Comparison of ENCODE assay signal across 10 cellular contexts in the genomic region with DNA sequence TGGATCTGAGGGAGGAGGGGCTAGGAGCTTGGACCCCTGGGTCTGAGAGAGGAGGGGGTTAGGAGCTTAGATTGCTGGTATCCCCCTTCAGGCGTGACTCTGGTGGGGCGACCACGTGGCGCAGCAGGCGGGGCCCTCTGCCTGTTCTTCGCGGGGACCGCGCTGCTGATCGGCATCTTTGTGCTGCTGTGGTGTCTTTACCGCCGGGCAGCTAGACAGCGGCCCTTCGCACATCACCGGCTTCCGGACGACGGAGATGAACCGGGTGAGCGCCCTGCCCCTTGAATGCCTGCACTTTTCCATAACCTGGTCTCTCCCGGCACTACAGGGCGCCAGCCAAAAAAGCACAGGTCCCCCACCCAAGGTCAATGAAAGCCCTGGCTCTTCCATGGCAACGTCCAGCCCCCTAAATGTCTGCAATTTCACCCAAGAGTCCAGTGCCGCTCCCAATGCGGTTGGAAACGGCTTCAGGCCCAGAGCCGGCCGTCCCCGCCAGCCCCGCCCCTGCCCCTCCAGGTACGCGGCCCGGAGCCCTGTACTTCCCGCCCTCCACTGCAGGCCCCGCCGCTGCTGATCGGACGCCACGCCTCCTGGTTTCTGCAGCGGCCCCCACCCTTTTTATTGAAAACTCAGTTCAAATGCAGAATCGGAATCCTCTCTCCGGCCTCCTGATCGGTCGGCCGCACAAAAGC. TPM values are rescaled to one million over a fixed set of nuclear protein-coding genes. Genes with fewer than 3 reads are reported as not detected.
DNase-seq lines count a peak whose midpoint lies in the region; FAIRE-seq and TF ChIP-seq lines count a peak whose summit lies in the region.
"Had no signal": no experiment of that assay in that cellular context is flagged by ENCODE, and none has a peak within 500 bp of the region (broad histone marks: within the 10 kb centered on the region; RNA-seq: fewer than 3 reads in every experiment).

No MANE protein-coding gene starts in this region.

- peak; percentile 45 for DNase-seq in activated CD4-positive, alpha-beta T cell treated with anti-CD3 and anti-CD28 coated beads for 48 hours
- DNase-seq in activated CD4-positive, alpha-beta T cell treated with anti-CD3 and anti-CD28 coated beads for 1 hour: no peak
- DNase-seq in NCI-H748 (lab: John Stamatoyannopoulos, UW; ENCODE audit: unreplicated experiment) (peak; percentile 68), endothelial cell of umbilical vein (ENCODE audit: low read depth, low spot score) (no peak), NK-92 (lab: John Stamatoyannopoulos, UW; ENCODE audit: unreplicated experiment) (no peak), small intestine (no peak), retina (no peak)
- DNase-seq: sigmoid colon had no signal

- H3K4me1 ChIP-seq in endothelial cell of umbilical vein (ENCODE audit: control insufficient read depth, extremely low read depth, insufficient read depth, low read length) (no peaks in the 10 kb centered on the region), skeletal muscle satellite cell (ENCODE audit: control insufficient read depth, insufficient read depth, low read length) (no peaks in the 10 kb centered on the region), small intestine (ENCODE audit: control insufficient read depth in 2 of 2, insufficient read depth in 1 of 2, low read depth in 1 of 2, low read length in 1 of 2) (peaks cover 0 to 1% of the 10 kb centered on the region in 2 donors)

- H4K20me1 ChIP-seq in endothelial cell of umbilical vein (replicated peaks; ENCODE audit: control insufficient read depth, extremely low read depth, insufficient read depth, low read length): no peaks in the 10 kb centered on the region

- no peaks in the 10 kb centered on the region for H3K9me1 ChIP-seq in endothelial cell of umbilical vein (replicated peaks; ENCODE audit: control insufficient read depth, extremely low read depth, insufficient read depth, low read length)

- H3K79me2 ChIP-seq in endothelial cell of umbilical vein (ENCODE audit: control insufficient read depth, insufficient read depth, low read length): no peaks in the 10 kb centered on the region

- no peak for TF ChIP-seq POLR2A in endothelial cell of umbilical vein (IDR thresholded peaks at IDR 0.05; ENCODE audit: low read depth, low read length)

- H3K4me2 ChIP-seq in endothelial cell of umbilical vein (ENCODE audit: insufficient read depth, low read length): no peak overlapping the region
- peak overlapping the region; percentile 19 for H3K4me2 ChIP-seq in skeletal muscle satellite cell (ENCODE audit: low read length)

- no peaks in the 10 kb centered on the region for H3K9me3 ChIP-seq in endothelial cell of umbilical vein (replicated peaks; ENCODE audit: control insufficient read depth, insufficient read depth, low read length)
- no peaks in the 10 kb centered on the region for H3K9me3 ChIP-seq in skeletal muscle satellite cell (replicated peaks; ENCODE audit: low read length)
- no peaks in the 10 kb centered on the region for H3K9me3 ChIP-seq in small intestine (ENCODE audit: control insufficient read depth, low read depth)
- H3K9me3 ChIP-seq: sigmoid colon had no signal

- H3K4me3 ChIP-seq in endothelial cell of umbilical vein (replicated peaks in 1 of 3; ENCODE audit: insufficient read depth in 1 of 3, low read depth in 1 of 3, low read length in 3 of 3) (no peak overlapping the region), skeletal muscle satellite cell (ENCODE audit: low read length) (no peak overlapping the region), small intestine (ENCODE audit: low read depth in 1 of 2, low read length in 2 of 2) (no peak overlapping the region)
- H3K4me3 ChIP-seq: sigmoid colon had no signal

- H3K36me3 ChIP-seq in endothelial cell of umbilical vein (ENCODE audit: control insufficient read depth in 2 of 2, extremely low read depth in 1 of 2, insufficient read depth in 2 of 2, low read length in 2 of 2): no peaks in the 10 kb centered on the region
- H3K36me3 ChIP-seq in skeletal muscle satellite cell (ENCODE audit: insufficient read depth, low read length): no peaks in the 10 kb centered on the region
- H3K36me3 ChIP-seq in small intestine (ENCODE audit: control insufficient read depth in 2 of 2, insufficient read depth in 2 of 2, low read length in 2 of 2): no peaks in the 10 kb centered on the region
- H3K36me3 ChIP-seq: sigmoid colon had no signal

- intact Hi-C loops in endothelial cell of umbilical vein (cut with micrococcal nuclease): no loop called here

- no peak overlapping the region for H3K27ac ChIP-seq in endothelial cell of umbilical vein (ENCODE audit: insufficient read depth, low read depth, low read length)
- no peak overlapping the region for H3K27ac ChIP-seq in small intestine (ENCODE audit: low read depth in 1 of 2, low read length in 1 of 2)
- H3K27ac ChIP-seq: sigmoid colon had no signal

- POLR2A ChIA-PET in endothelial cell of umbilical vein (lab: Charles Lee): no interaction called here

- 2 to 3% (median 3%) methylated on average over 37 to 45 of the region's 45 CpGs for WGBS in small intestine, 3 donors

- no TSS peak for BruUV-seq in endothelial cell of umbilical vein (replicated peaks; lab: Mats Ljungman, UMichigan)

- TF ChIP-seq CTCF in endothelial cell of umbilical vein (IDR thresholded peaks at IDR 0.05; ENCODE audit: extremely low read depth in 1 of 2, insufficient read depth in 1 of 2, low read depth in 1 of 2, low read length in 2 of 2): no peak

- FAIRE-seq in endothelial cell of umbilical vein (lab: Jason Lieb, UNC) (no peak), small intestine (lab: Jason Lieb, UNC) (no peak)
- FAIRE-seq: D721Med had no signal

- no peak overlapping the region for H2AFZ ChIP-seq in endothelial cell of umbilical vein (ENCODE audit: low read depth, low read length)

- dilution Hi-C loops in endothelial cell of umbilical vein (cut with MboI; ENCODE audit: extremely low pct_ligation_motif_present, low sequenced_read_pairs): no loop called here

- no peak overlapping the region for H3K9ac ChIP-seq in endothelial cell of umbilical vein (replicated peaks; ENCODE audit: extremely low read depth, insufficient read depth, low read length)
- no peak overlapping the region for H3K9ac ChIP-seq in skeletal muscle satellite cell (ENCODE audit: low read depth, low read length)

- H3K27me3 ChIP-seq in endothelial cell of umbilical vein (ENCODE audit: control insufficient read depth in 2 of 2, insufficient read depth in 2 of 2, low read length in 2 of 2) (peaks cover 79 to 81% of the 10 kb centered on the region in 2 experiments), skeletal muscle satellite cell (ENCODE audit: control insufficient read depth, insufficient read depth, low read length) (peaks cover 94% of the 10 kb centered on the region), small intestine (ENCODE audit: control insufficient read depth in 2 of 2, insufficient read depth in 2 of 2, low read length in 2 of 2) (peaks cover 17 to 66% of the 10 kb centered on the region in 2 donors)

- CTCF ChIA-PET in endothelial cell of umbilical vein (lab: Charles Lee): interaction anchor here (1.2 kb wide), 1 partner anchor 12 kb away, joined by 3 read pairs; no protein-coding TSS in a partner anchor

RNA-seq across cellular contexts. Expression of a gene that starts 2.8 kb away (rescaled TPM):
- total RNA-seq in endothelial cell of umbilical vein: not detected in 2 replicates
- polyA plus RNA-seq in endothelial cell of umbilical vein (not detected in 2 replicates), small intestine (not detected)
- polyA plus RNA-seq in endothelial cell of umbilical vein (2011; cell fraction: cytosol; rRNA removed): not detected in 2 replicates
- polyA plus RNA-seq in endothelial cell of umbilical vein (2011; cell fraction: nucleus; rRNA removed): not detected in 2 replicates
- not detected in 2 replicates for polyA plus RNA-seq in endothelial cell of umbilical vein (2012)
- not detected in 2 replicates for polyA minus RNA-seq in endothelial cell of umbilical vein
- polyA minus RNA-seq in endothelial cell of umbilical vein (2011; cell fraction: cytosol; rRNA and poly(A)+ RNA removed): not detected
- not detected in 2 replicates for polyA minus RNA-seq in endothelial cell of umbilical vein (2011; cell fraction: nucleus; rRNA and poly(A)+ RNA removed)
- not detected in 2 replicates for total RNA-seq in skeletal muscle satellite cell (2012; rRNA removed)
- total RNA-seq: sigmoid colon had no signal
- polyA plus RNA-seq: sigmoid colon had no signal

RNA-seq across cellular contexts. Expression of a gene that starts 4.8 kb away (rescaled TPM):
- total RNA-seq in endothelial cell of umbilical vein: not detected in 2 replicates
- not detected in 2 replicates for polyA plus RNA-seq in endothelial cell of umbilical vein
- not detected in 2 replicates for polyA plus RNA-seq in endothelial cell of umbilical vein (2011; cell fraction: cytosol; rRNA removed)
- polyA plus RNA-seq in endothelial cell of umbilical vein (2011; cell fraction: nucleus; rRNA removed): not detected in 2 replicates
- polyA plus RNA-seq in endothelial cell of umbilical vein (2012): not detected in 2 replicates
- not detected in 2 replicates for polyA minus RNA-seq in endothelial cell of umbilical vein
- not detected for polyA minus RNA-seq in endothelial cell of umbilical vein (2011; cell fraction: cytosol; rRNA and poly(A)+ RNA removed)
- not detected in 2 replicates for polyA minus RNA-seq in endothelial cell of umbilical vein (2011; cell fraction: nucleus; rRNA and poly(A)+ RNA removed)
- total RNA-seq in skeletal muscle satellite cell (2012; rRNA removed): not detected in 2 replicates
- polyA plus RNA-seq in small intestine: not detected
- total RNA-seq: sigmoid colon had no signal
- polyA plus RNA-seq: sigmoid colon had no signal

RNA-seq across cellular contexts. Expression of a gene that starts 13.3 kb away (rescaled TPM):
- total RNA-seq in endothelial cell of umbilical vein: 0.13 and 0.25 TPM in 2 replicates
- polyA plus RNA-seq in endothelial cell of umbilical vein (0.06 and 0.07 TPM in 2 replicates), small intestine (1 to 10 TPM in 1 of 3 donors, under 1 TPM in 2; 0.22 to 1.1 (median 0.27) TPM)
- 0.04 TPM in 1 of 2 replicates, not detected in the other for polyA plus RNA-seq in endothelial cell of umbilical vein (2011; cell fraction: cytosol; rRNA removed)
- 0.20 and 0.25 TPM in 2 replicates for polyA plus RNA-seq in endothelial cell of umbilical vein (2011; cell fraction: nucleus; rRNA removed)
- 0.05 and 0.14 TPM in 2 replicates for polyA plus RNA-seq in endothelial cell of umbilical vein (2012)
- polyA minus RNA-seq in endothelial cell of umbilical vein: 0.08 and 0.22 TPM in 2 replicates
- not detected for polyA minus RNA-seq in endothelial cell of umbilical vein (2011; cell fraction: cytosol; rRNA and poly(A)+ RNA removed)
- polyA minus RNA-seq in endothelial cell of umbilical vein (2011; cell fraction: nucleus; rRNA and poly(A)+ RNA removed): not detected in 2 replicates
- 0.25 and 0.44 TPM in 2 replicates for total RNA-seq in skeletal muscle satellite cell (2012; rRNA removed)

RNA-seq across cellular contexts. Expression of a gene that starts 23.6 kb away (rescaled TPM):
- 84.1 and 86.9 TPM in 2 replicates for total RNA-seq in endothelial cell of umbilical vein
- polyA plus RNA-seq in endothelial cell of umbilical vein (72.6 and 83.2 TPM in 2 replicates), small intestine (100 to 1,000 TPM in 1 of 3 donors, 10 to 100 TPM in 2; 87.7 to 115 (median 91.6) TPM)
- 74.4 and 86.3 TPM in 2 replicates for polyA plus RNA-seq in endothelial cell of umbilical vein (2011; cell fraction: cytosol; rRNA removed)
- 157 and 167 TPM in 2 replicates for polyA plus RNA-seq in endothelial cell of umbilical vein (2011; cell fraction: nucleus; rRNA removed)
- polyA plus RNA-seq in endothelial cell of umbilical vein (2012): 70.0 and 77.4 TPM in 2 replicates
- polyA minus RNA-seq in endothelial cell of umbilical vein: 54.1 and 61.6 TPM in 2 replicates
- 43.3 TPM for polyA minus RNA-seq in endothelial cell of umbilical vein (2011; cell fraction: cytosol; rRNA and poly(A)+ RNA removed)
- 25.5 and 29.6 TPM in 2 replicates for polyA minus RNA-seq in endothelial cell of umbilical vein (2011; cell fraction: nucleus; rRNA and poly(A)+ RNA removed)
- 101 and 113 TPM in 2 replicates for total RNA-seq in skeletal muscle satellite cell (2012; rRNA removed)

RNA-seq across cellular contexts. Expression of a gene that starts 25.0 kb away (rescaled TPM):
- total RNA-seq in endothelial cell of umbilical vein: 27.6 and 38.8 TPM in 2 replicates
- 33.2 and 42.3 TPM in 2 replicates for polyA plus RNA-seq in endothelial cell of umbilical vein
- 17.0 and 22.3 TPM in 2 replicates for polyA plus RNA-seq in endothelial cell of umbilical vein (2011; cell fraction: cytosol; rRNA removed)
- 34.5 and 40.5 TPM in 2 replicates for polyA plus RNA-seq in endothelial cell of umbilical vein (2011; cell fraction: nucleus; rRNA removed)
- polyA plus RNA-seq in endothelial cell of umbilical vein (2012): 16.3 and 21.0 TPM in 2 replicates
- 12.9 and 21.3 TPM in 2 replicates for polyA minus RNA-seq in endothelial cell of umbilical vein
- polyA minus RNA-seq in endothelial cell of umbilical vein (2011; cell fraction: cytosol; rRNA and poly(A)+ RNA removed): 31.6 TPM
- 7.4 and 18.8 TPM in 2 replicates for polyA minus RNA-seq in endothelial cell of umbilical vein (2011; cell fraction: nucleus; rRNA and poly(A)+ RNA removed)
- total RNA-seq in skeletal muscle satellite cell (2012; rRNA removed): 27.4 and 37.6 TPM in 2 replicates
- polyA plus RNA-seq in small intestine: 100 to 1,000 TPM in 2 of 3 donors, 10 to 100 TPM in 1; 59.4 to 130 (median 108) TPM

Comparison
In these comparisons a context has a peak if more than half of its experiments do, and no peak if none do; other contexts are left out.
1. DNase-seq: peak in activated CD4-positive, alpha-beta T cell treated with anti-CD3 and anti-CD28 coated beads for 48 hours (single experiment) and NCI-H748 (single experiment); none in activated CD4-positive, alpha-beta T cell treated with anti-CD3 and anti-CD28 coated beads for 1 hour (single experiment), endothelial cell of umbilical vein (single experiment), NK-92 (single experiment), small intestine (single experiment) and retina (single experiment).